Comparison of ENCODE assay signal across 8 cellular contexts in the genomic region with DNA sequence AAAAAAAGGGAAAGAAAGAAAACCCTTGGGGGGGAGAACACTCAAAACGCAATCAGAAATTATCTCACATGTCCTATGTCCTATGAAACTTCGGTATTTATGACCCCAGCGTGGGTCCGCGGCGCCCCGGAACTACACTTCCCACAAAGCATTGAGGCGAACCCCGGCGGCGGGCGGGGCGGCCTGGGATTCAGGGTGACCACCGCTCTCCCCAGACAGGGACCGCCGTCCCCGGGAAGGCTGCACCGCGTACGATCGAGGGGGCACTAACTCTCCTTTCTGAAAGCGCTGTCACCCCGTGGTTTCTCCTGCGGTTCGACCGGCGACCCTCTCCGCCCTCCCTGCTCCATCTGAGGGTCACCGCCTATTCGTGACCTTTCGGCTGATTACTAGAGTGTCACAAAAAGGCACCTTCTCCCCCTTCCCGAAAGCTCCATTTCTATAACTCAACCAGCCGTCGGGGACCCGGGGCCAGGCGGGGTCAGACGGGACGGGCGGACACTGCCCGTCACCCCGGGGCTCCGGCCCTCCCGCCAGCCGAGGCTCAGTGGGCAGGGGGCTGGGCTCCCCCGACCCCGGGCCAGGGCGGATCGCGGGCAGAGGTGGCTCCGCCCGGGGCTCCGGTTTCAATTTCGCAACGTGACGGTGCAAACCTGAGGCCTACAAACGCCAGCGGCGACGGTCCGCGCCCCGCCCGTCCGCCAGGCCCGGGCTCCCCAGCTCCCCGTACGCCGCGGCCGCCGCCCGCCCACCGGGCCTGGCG. TPM values are rescaled to one million over a fixed set of nuclear protein-coding genes. Genes with fewer than 3 reads are reported as not detected.
DNase-seq lines count a peak whose midpoint lies in the region; ATAC-seq and TF ChIP-seq lines count a peak whose summit lies in the region.

No MANE protein-coding gene starts in this region.

- CTCF ChIA-PET in AG04450 (lab: Charles Lee) = no interaction called here
- CTCF ChIA-PET in activated CD4-positive, alpha-beta memory T cell treated with anti-CD3 and anti-CD28 coated beads for 36 hours (lab: Charles Lee) = no interaction called here

- H3K4me3 ChIP-seq in AG04450 (ENCODE audit: low read depth, low read length) (peak overlapping the region; percentile 85), duodenal mucosa (ENCODE audit: low read depth in 1 of 2, low read length in 2 of 2) (peak overlapping the region; percentile 91 to 97), lower lobe of right lung (peak overlapping the region; percentile 90)

- no peaks in the 10 kb centered on the region for H3K27me3 Mint-ChIP-seq in activated CD4-positive, alpha-beta memory T cell treated with anti-CD3 and anti-CD28 coated beads for 36 hours

- H3K9me3 Mint-ChIP-seq in activated CD4-positive, alpha-beta memory T cell treated with anti-CD3 and anti-CD28 coated beads for 36 hours = no peaks in the 10 kb centered on the region

- H3K27ac Mint-ChIP-seq in activated CD4-positive, alpha-beta memory T cell treated with anti-CD3 and anti-CD28 coated beads for 36 hours = peak overlapping the region; percentile 81

- POLR2A ChIA-PET in AG04450 (lab: Yijun Ruan, JAX) = interaction anchor here (0.6 to 1.0 kb wide), 2 partner anchors 27 to 116 kb away, joined by 3 to 4 read pairs; a partner anchor contains a TSS
- POLR2A ChIA-PET in activated CD4-positive, alpha-beta memory T cell treated with anti-CD3 and anti-CD28 coated beads for 36 hours (lab: Charles Lee) = interaction anchor here (1.4 to 1.8 kb wide), 2 partner anchors 62 to 148 kb away, joined by 3 to 7 read pairs; a partner anchor contains a TSS

- H3K4me1 ChIP-seq in duodenal mucosa (ENCODE audit: control insufficient read depth in 1 of 2, insufficient read depth in 2 of 2, low read length in 2 of 2) (peaks cover 0 to 8% of the 10 kb centered on the region in 2 donors), lower lobe of right lung (peaks cover 40% of the 10 kb centered on the region)

- intact Hi-C loops in activated CD4-positive, alpha-beta memory T cell treated with anti-CD3 and anti-CD28 coated beads for 36 hours (cut with micrococcal nuclease) = loop anchor here (1.0 to 10.0 kb wide), 7 partner anchors 42 to 1508 kb away; a partner anchor contains a TSS
- intact Hi-C loops in lower lobe of right lung (cut with DNase I) = no loop called here

- H3K9me3 ChIP-seq in AG04450 (ENCODE audit: control insufficient read depth, insufficient read depth, low read length) = no peaks in the 10 kb centered on the region; the same call in 1 of the 2 replicates
- no peaks in the 10 kb centered on the region for H3K9me3 ChIP-seq in duodenal mucosa (ENCODE audit: control insufficient read depth in 1 of 2, low read length in 2 of 2)
- no peaks in the 10 kb centered on the region for H3K9me3 ChIP-seq in lower lobe of right lung

- DNase-seq in AG04450 (ENCODE audit: low read depth, low spot score) (no peak), NCI-H524 (lab: John Stamatoyannopoulos, UW) (peak; percentile 77 to 83), lower lobe of right lung (peak; percentile 87)
- DNase-seq in activated CD4-positive, alpha-beta memory T cell treated with anti-CD3 and anti-CD28 coated beads for 36 hours = peak; percentile 74
- DNase-seq in stimulated activated CD4-positive, alpha-beta T cell treated with anti-CD3 and anti-CD28 coated beads, TNF-alpha, amount 100 ng/mL, for 24 hours (ENCODE audit: low read depth in 3 of 3) = peak; percentile 14 to 64 (median 31)

- H3K27me3 ChIP-seq in AG04450 (ENCODE audit: control insufficient read depth, insufficient read depth, low read length) (no peaks in the 10 kb centered on the region), duodenal mucosa (ENCODE audit: control insufficient read depth in 1 of 2, insufficient read depth in 2 of 2, low read length in 2 of 2) (no peaks in the 10 kb centered on the region), lower lobe of right lung (ENCODE audit: low read depth) (no peaks in the 10 kb centered on the region)

- TF ChIP-seq CTCF in AG04450 (IDR thresholded peaks at IDR 0.05; ENCODE audit: low read depth, low read length) = no peak
- TF ChIP-seq CTCF in lower lobe of right lung (IDR thresholded peaks at IDR 0.05) = no peak

- H3K36me3 ChIP-seq in duodenal mucosa (ENCODE audit: control insufficient read depth in 1 of 2, insufficient read depth in 2 of 2, low read length in 2 of 2) = no peaks in the 10 kb centered on the region
- no peaks in the 10 kb centered on the region for H3K36me3 ChIP-seq in lower lobe of right lung

- ATAC-seq in GM18868 (IDR thresholded peaks at IDR 0.05; ENCODE audit: unreplicated experiment) (peak; percentile 59), HG03097 (IDR thresholded peaks at IDR 0.05; ENCODE audit: low FRiP score, unreplicated experiment) (peak; percentile 54), lower lobe of right lung (peak; percentile 80 to 84)

- H3K27ac ChIP-seq in AG04450 (ENCODE audit: low read depth, low read length) (peak overlapping the region; percentile 75), duodenal mucosa (ENCODE audit: low read depth, low read length) (peak overlapping the region; percentile 93), lower lobe of right lung (peak overlapping the region; percentile 98)

- peaks cover 3% of the 10 kb centered on the region for H3K36me3 Mint-ChIP-seq in activated CD4-positive, alpha-beta memory T cell treated with anti-CD3 and anti-CD28 coated beads for 36 hours

- H3K4me1 Mint-ChIP-seq in activated CD4-positive, alpha-beta memory T cell treated with anti-CD3 and anti-CD28 coated beads for 36 hours (ENCODE audit: low read depth) = peaks cover 36% of the 10 kb centered on the region

- H3K4me3 Mint-ChIP-seq in activated CD4-positive, alpha-beta memory T cell treated with anti-CD3 and anti-CD28 coated beads for 36 hours = peak overlapping the region; percentile 79

- H3K9ac ChIP-seq in duodenal mucosa (ENCODE audit: low read depth in 1 of 2, low read length in 2 of 2) = peak overlapping the region; percentile 90 to 91

RNA-seq across cellular contexts. Expression of a gene that starts 1.3 kb away (rescaled TPM):
- 61.2 and 64.0 TPM in 2 replicates for polyA plus RNA-seq in AG04450 (2011; rRNA removed)
- 165 and 183 TPM in 2 replicates for polyA minus RNA-seq in AG04450 (2011; rRNA and poly(A)+ RNA removed)
- 10 to 100 TPM; 66.5 to 67.0 TPM for total RNA-seq in activated CD4-positive, alpha-beta memory T cell treated with anti-CD3 and anti-CD28 coated beads for 36 hours
- total RNA-seq in lower lobe of right lung = 97.1 TPM

RNA-seq across cellular contexts. Expression of a gene that starts 42.1 kb away (rescaled TPM):
- 1.0 and 1.5 TPM in 2 replicates for polyA plus RNA-seq in AG04450 (2011; rRNA removed)
- 2.6 and 4.4 TPM in 2 replicates for polyA minus RNA-seq in AG04450 (2011; rRNA and poly(A)+ RNA removed)
- 1 to 10 TPM; 2.9 to 3.4 TPM for total RNA-seq in activated CD4-positive, alpha-beta memory T cell treated with anti-CD3 and anti-CD28 coated beads for 36 hours
- total RNA-seq in lower lobe of right lung = 5.1 TPM
